Comparison of ENCODE assay signal across 7 cellular contexts in the genomic region with DNA sequence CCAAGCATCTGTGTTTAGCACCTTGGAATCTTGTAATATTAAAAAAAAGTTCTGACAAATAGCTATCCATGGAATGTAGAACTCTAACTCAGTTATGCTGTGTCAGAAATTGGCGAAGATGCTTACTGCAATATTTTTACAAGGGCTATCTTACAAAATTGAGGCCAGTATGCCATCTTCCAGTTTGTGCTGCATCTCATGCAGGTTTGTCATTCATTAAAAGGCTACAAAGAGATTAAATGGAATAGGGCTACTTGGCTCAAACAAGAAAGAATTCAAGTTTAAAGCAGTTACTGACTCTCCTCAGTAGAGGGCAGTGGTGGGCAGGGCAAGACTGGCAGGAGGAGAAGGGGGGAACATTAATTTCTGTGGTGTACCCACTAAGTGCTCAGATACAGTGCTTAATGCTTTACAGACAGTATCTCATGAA.
DNase-seq lines count a peak whose midpoint lies in the region; ATAC-seq, FAIRE-seq and TF ChIP-seq lines count a peak whose summit lies in the region.

No MANE protein-coding gene starts in this region.

- FAIRE-seq in pancreas (lab: Jason Lieb, UNC), result no peak

- no peaks in the 10 kb centered on the region for H3K4me1 ChIP-seq in pancreas

- DNase-seq in GM10248 (ENCODE audit: extremely low spot score) (peak; percentile 13), MG63 (peak; percentile 6), dorsolateral prefrontal cortex (no peak), pancreas (peak in 1 of 6 donors; percentile 11), amniotic stem cell (lab: John Stamatoyannopoulos, UW) (no peak)

- peak overlapping the region in 9 of 59 donors; percentile 16 to 76 (median 68) for H3K27ac ChIP-seq in dorsolateral prefrontal cortex
- H3K27ac ChIP-seq in pancreas, result no peak overlapping the region

- H3K9me3 ChIP-seq in MG63 (no peaks in the 10 kb centered on the region), pancreas (no peaks in the 10 kb centered on the region)

- WGBS in pancreas, 2 donors, result 20 to 39% methylated on average over 1 of the region's 1 CpG

- H3K4me3 ChIP-seq in MG63 (no peak overlapping the region), dorsolateral prefrontal cortex (no peak overlapping the region), pancreas (no peak overlapping the region)

- H3K27me3 ChIP-seq in MG63 (no peaks in the 10 kb centered on the region), dorsolateral prefrontal cortex (peaks cover 0 to 81% (median 27%) of the 10 kb centered on the region in 45 donors), pancreas (peaks cover 0 to 21% (median 0%) of the 10 kb centered on the region in 4 donors)

- peak; percentile 35 for TF ChIP-seq CTCF in GM10248 (IDR thresholded peaks at IDR 0.05; ENCODE audit: control extremely low read depth, extremely low read depth, low read depth, missing control alignments)
- peak in 55 of 56 donors; percentile 45 to 81 (median 63) for TF ChIP-seq CTCF in dorsolateral prefrontal cortex (IDR thresholded peaks at IDR 0.05 in 54 of 56, conservative IDR thresholded peaks at IDR 0.05 in 2 of 56; ENCODE audit: low read depth in 1 of 56, partially characterized antibody in 56 of 56)
- TF ChIP-seq CTCF in pancreas (IDR thresholded peaks at IDR 0.05), result peak; percentile 29 to 55 (median 48)

- H3K36me3 ChIP-seq in MG63 (no peaks in the 10 kb centered on the region), pancreas (no peaks in the 10 kb centered on the region)

- CTCF ChIA-PET in GM10248 (lab: Yijun Ruan, JAX), result interaction anchor here (0.9 to 1.0 kb wide), 3 partner anchors 9 to 24 kb away, joined by 3 read pairs; no protein-coding TSS in a partner anchor

- POLR2A ChIA-PET in GM10248 (lab: Yijun Ruan, JAX), result no interaction called here

- ATAC-seq in pancreas, result peak in 3 of 4 donors; percentile 45 to 64 (median 56)
- ATAC-seq in HG02678 (IDR thresholded peaks at IDR 0.05; ENCODE audit: unreplicated experiment), result no peak
- ATAC-seq in HG03025 (IDR thresholded peaks at IDR 0.05; ENCODE audit: low FRiP score, unreplicated experiment), result no peak

- intact Hi-C loops in dorsolateral prefrontal cortex (cut with DNase I) (loop anchor here (5.0 kb wide), 3 partner anchors 55 to 155 kb away; partner anchors contain the start of gene SHROOM4 (in 1 of the 2)), pancreas (cut with DNase I) (loop anchor here in 1 of 3 donors (10.0 kb wide), 1 partner anchor 157 kb away; no protein-coding TSS in a partner anchor)

Comparison
In these comparisons a context has a peak if more than half of its experiments do, and no peak if none do; other contexts are left out.
1. DNase-seq: peak in GM10248 (single experiment) and MG63 (single experiment); none in dorsolateral prefrontal cortex (0 of 10) and amniotic stem cell (single experiment).
2. ATAC-seq: peak in pancreas (3 of 4); none in HG02678 (single experiment) and HG03025 (single experiment).
3. Peak in every context shown above with its lines, with median percentiles within 50 percentile points of each other: CTCF ChIP-seq.